28 cellular contexts compared by ENCODE assay signal in genomic region chr6:15864033-15864707, GRCh38.
"Had no signal": no experiment of that assay in that cellular context is flagged by ENCODE, and none has a peak within 500 bp of the region (broad histone marks: within the 10 kb centered on the region; RNA-seq: fewer than 3 reads in every experiment).

No MANE protein-coding gene starts in this region.

- H3K27ac ChIP-seq: ascending aorta, brain microvascular endothelial cell, gastrocnemius medialis, transverse colon, uterus had no signal

- H3K4me1 ChIP-seq: ascending aorta, gastrocnemius medialis, transverse colon, uterus had no signal

- H3K36me3 Mint-ChIP-seq: activated naive CD4-positive, alpha-beta T cell treated with anti-CD3 and anti-CD28 coated beads, Interleukin-2, amount 10 ng/mL, durations not matched to agents 7 days and 5 days; naive thymus-derived CD8-positive, alpha-beta T cell; stimulated activated naive B cell treated with anti-CD40 and anti-IgM and Interleukin-4, amounts not matched to agents 10 μg/mL and 1 μg/mL and 100 μg/mL, for 72 hours had no signal

- H3K4me3 ChIP-seq: ascending aorta, gastrocnemius medialis, lung, transverse colon, uterus had no signal

- FAIRE-seq: islet of Langerhans, small intestine had no signal

- H3K27me3 ChIP-seq: ascending aorta, brain microvascular endothelial cell, gastrocnemius medialis, transverse colon, uterus had no signal

- H3K27me3 Mint-ChIP-seq: activated B cell treated with CpG ODN at 0.5 μM for 24 hours; activated CD4-positive, alpha-beta T cell treated with anti-CD3 and anti-CD28 coated beads for 36 hours; dendritic cell treated with granulocyte-macrophage colony-stimulating factor and Interleukin-4, amounts not matched to agents 40 ng/mL and 50 ng/mL, for 4 days; stimulated activated naive B cell treated with anti-CD40 and anti-IgM and Interleukin-4, amounts not matched to agents 10 μg/mL and 1 μg/mL and 100 μg/mL, for 72 hours had no signal

- H3K4me1 Mint-ChIP-seq: activated B cell treated with CpG ODN at 0.5 μM for 24 hours; activated naive CD4-positive, alpha-beta T cell treated with anti-CD3 and anti-CD28 coated beads, Interleukin-2, amount 10 ng/mL, durations not matched to agents 7 days and 5 days; activated naive CD8-positive, alpha-beta T cell treated with anti-CD3 and anti-CD28 coated beads, Interleukin-2, amount 50 U/mL, for 24 hours; naive thymus-derived CD8-positive, alpha-beta T cell had no signal

- H3K36me3 ChIP-seq: ascending aorta, brain microvascular endothelial cell, gastrocnemius medialis, transverse colon, uterus had no signal

- ATAC-seq: activated CD4-positive, alpha-beta T cell treated with anti-CD3 and anti-CD28 coated beads for 36 hours; activated naive CD8-positive, alpha-beta T cell treated with anti-CD3 and anti-CD28 coated beads, Interleukin-2, amount 50 U/mL, for 24 hours; activated T-cell treated with anti-CD3 and anti-CD28 coated beads, Interleukin-2, amount 50 U/mL, for 72 hours; gastrocnemius medialis; left colon; naive thymus-derived CD8-positive, alpha-beta T cell; right cardiac atrium; stimulated activated naive B cell treated with anti-CD40 and anti-IgM and Interleukin-4, amounts not matched to agents 10 μg/mL and 1 μg/mL and 100 μg/mL, for 72 hours had no signal

- H3K27ac Mint-ChIP-seq: activated B cell treated with CpG ODN at 0.5 μM for 24 hours; activated CD4-positive, alpha-beta T cell treated with anti-CD3 and anti-CD28 coated beads for 36 hours; activated naive CD4-positive, alpha-beta T cell treated with anti-CD3 and anti-CD28 coated beads, Interleukin-2, amount 10 ng/mL, durations not matched to agents 7 days and 5 days; activated naive CD8-positive, alpha-beta T cell treated with anti-CD3 and anti-CD28 coated beads, Interleukin-2, amount 50 U/mL, for 24 hours; activated T-cell treated with anti-CD3 and anti-CD28 coated beads, Interleukin-2, amount 50 U/mL, for 72 hours; dendritic cell treated with granulocyte-macrophage colony-stimulating factor and Interleukin-4, amounts not matched to agents 40 ng/mL and 50 ng/mL, for 4 days; naive thymus-derived CD8-positive, alpha-beta T cell; progenitor cell of endocrine pancreas; stimulated activated naive B cell treated with anti-CD40 and anti-IgM and Interleukin-4, amounts not matched to agents 10 μg/mL and 1 μg/mL and 100 μg/mL, for 72 hours; T-helper 1 cell treated with Interleukin-12 subunit alpha and Interleukin-12 subunit beta and Interleukin-4 antibody, amounts not matched to agents 30 μg/mL and 1 μg/mL, for 36 hours had no signal

- H3K9me3 ChIP-seq: ascending aorta, gastrocnemius medialis, transverse colon, uterus had no signal

- H3K9me3 Mint-ChIP-seq: activated B cell treated with CpG ODN at 0.5 μM for 24 hours; activated naive CD8-positive, alpha-beta T cell treated with anti-CD3 and anti-CD28 coated beads, Interleukin-2, amount 50 U/mL, for 24 hours; activated T-cell treated with anti-CD3 and anti-CD28 coated beads, Interleukin-2, amount 50 U/mL, for 72 hours; dendritic cell treated with granulocyte-macrophage colony-stimulating factor and Interleukin-4, amounts not matched to agents 40 ng/mL and 50 ng/mL, for 4 days; naive thymus-derived CD8-positive, alpha-beta T cell; T-helper 1 cell treated with Interleukin-12 subunit alpha and Interleukin-12 subunit beta and Interleukin-4 antibody, amounts not matched to agents 30 μg/mL and 1 μg/mL, for 36 hours had no signal

- H3K4me3 Mint-ChIP-seq: activated B cell treated with CpG ODN at 0.5 μM for 24 hours; activated CD4-positive, alpha-beta T cell treated with anti-CD3 and anti-CD28 coated beads for 36 hours; activated naive CD4-positive, alpha-beta T cell treated with anti-CD3 and anti-CD28 coated beads, Interleukin-2, amount 10 ng/mL, durations not matched to agents 7 days and 5 days; activated naive CD8-positive, alpha-beta T cell treated with anti-CD3 and anti-CD28 coated beads, Interleukin-2, amount 50 U/mL, for 24 hours; activated T-cell treated with anti-CD3 and anti-CD28 coated beads, Interleukin-2, amount 50 U/mL, for 72 hours; dendritic cell treated with granulocyte-macrophage colony-stimulating factor and Interleukin-4, amounts not matched to agents 40 ng/mL and 50 ng/mL, for 4 days; naive thymus-derived CD8-positive, alpha-beta T cell; stimulated activated naive B cell treated with anti-CD40 and anti-IgM and Interleukin-4, amounts not matched to agents 10 μg/mL and 1 μg/mL and 100 μg/mL, for 72 hours; T-helper 1 cell treated with Interleukin-12 subunit alpha and Interleukin-12 subunit beta and Interleukin-4 antibody, amounts not matched to agents 30 μg/mL and 1 μg/mL, for 36 hours had no signal

- DNase-seq: activated B cell treated with CpG ODN at 0.5 μM for 24 hours; activated CD4-positive, alpha-beta T cell treated with anti-CD3 and anti-CD28 coated beads for 36 hours; activated CD4-positive, alpha-beta T cell treated with anti-CD3 and anti-CD28 coated beads, Interleukin-2, amount 50 U/mL, for 48 hours; activated effector memory CD4-positive, alpha-beta T cell treated with anti-CD3 and anti-CD28 coated beads, Interleukin-2, amount 50 U/mL, for 16 hours; activated naive CD4-positive, alpha-beta T cell treated with anti-CD3 and anti-CD28 coated beads, Interleukin-2, amount 10 ng/mL, durations not matched to agents 7 days and 5 days; activated naive CD8-positive, alpha-beta T cell treated with anti-CD3 and anti-CD28 coated beads, Interleukin-2, amount 50 U/mL, for 24 hours; activated T-cell treated with anti-CD3 and anti-CD28 coated beads, Interleukin-2, amount 50 U/mL, for 72 hours; brain microvascular endothelial cell; effector CD4-positive, alpha-beta T cell; erythroblast; gastrocnemius medialis; hypothalamus; left colon; naive thymus-derived CD8-positive, alpha-beta T cell; right cardiac atrium; small intestine; stimulated activated CD4-positive, alpha-beta T cell treated with anti-CD3 and anti-CD28 coated beads, Interleukin-15, amount 100 ng/mL, for 24 hours; stimulated activated CD8-positive, alpha-beta memory T cell treated with anti-CD3 and anti-CD28 coated beads, Interleukin-4, amount 100 ng/mL, for 48 hours; stimulated activated naive B cell treated with anti-CD40 and anti-IgM and Interleukin-4, amounts not matched to agents 10 μg/mL and 1 μg/mL and 100 μg/mL, for 72 hours; T1000; transverse colon; uterus had no signal
